21 cellular contexts compared by ENCODE assay signal in genomic region chr22:35743466-35743865, GRCh38. TPM values are rescaled to one million over a fixed set of nuclear protein-coding genes. Genes with fewer than 3 reads are reported as not detected.
DNase-seq lines count a peak whose midpoint lies in the region; ATAC-seq and TF ChIP-seq lines count a peak whose summit lies in the region.
"Had no signal": no experiment of that assay in that cellular context is flagged by ENCODE, and none has a peak within 500 bp of the region (broad histone marks: within the 10 kb centered on the region; RNA-seq: fewer than 3 reads in every experiment).

No MANE protein-coding gene starts in this region.

- H3K4me1 ChIP-seq in heart left ventricle: peaks cover 0 to 68% (median 34%) of the 10 kb centered on the region in 12 donors
- H3K4me1 ChIP-seq in stomach: peaks cover 0 to 21% (median 10%) of the 10 kb centered on the region in 4 donors

- no peaks in the 10 kb centered on the region for H3K9me3 ChIP-seq in heart left ventricle
- H3K9me3 ChIP-seq in SK-N-MC (ENCODE audit: low read depth, low read length): no peaks in the 10 kb centered on the region
- no peaks in the 10 kb centered on the region for H3K9me3 ChIP-seq in stomach
- H3K9me3 ChIP-seq: ovary had no signal

- 62 to 74% (median 72%) methylated on average over 5 of the region's 5 CpGs for WGBS in heart left ventricle, 4 donors
- 70 to 85% (median 81%) methylated on average over 5 of the region's 5 CpGs for WGBS in stomach, 5 donors

- H3K27me3 ChIP-seq in heart left ventricle (no peaks in the 10 kb centered on the region), stomach (no peaks in the 10 kb centered on the region)
- H3K27me3 ChIP-seq: ovary had no signal

- no peak for TF ChIP-seq EP300 in stomach (IDR thresholded peaks at IDR 0.05)

- TF ChIP-seq POLR2A in heart left ventricle (IDR thresholded peaks at IDR 0.05) (no peak), stomach (IDR thresholded peaks at IDR 0.05) (no peak)

- ATAC-seq in heart left ventricle: no peak
- ATAC-seq in left ventricle myocardium superior: no peak
- ATAC-seq in stimulated activated naive CD8-positive, alpha-beta T cell treated with anti-CD3 and anti-CD28 coated beads, Interleukin-15, Interleukin-2, amounts not matched to agents 100 U/mL and 50 U/mL, for 24 hours: no peak
- no peak for ATAC-seq in HG03521 (IDR thresholded peaks at IDR 0.05; ENCODE audit: unreplicated experiment)
- ATAC-seq: naive thymus-derived CD4-positive, alpha-beta T cell had no signal

- H3K4me3 ChIP-seq in heart left ventricle (no peak overlapping the region), SK-N-MC (peak overlapping the region; percentile 21; the same call in 1 of the 2 replicates), fibroblast of villous mesenchyme (ENCODE audit: low read depth, low read length) (no peak overlapping the region), stomach (no peak overlapping the region)
- H3K4me3 ChIP-seq: ovary, skin epidermis had no signal

- no peak for DNase-seq in heart left ventricle
- DNase-seq in left ventricle myocardium superior: no peak
- DNase-seq in SK-N-MC (ENCODE audit: low read depth, low spot score): no peak
- peak; percentile 41 for DNase-seq in fibroblast of villous mesenchyme (ENCODE audit: low read depth)
- no peak for DNase-seq in stomach
- no peak for DNase-seq in stimulated activated naive CD8-positive, alpha-beta T cell treated with anti-CD3 and anti-CD28 coated beads, Interleukin-15, Interleukin-2, amounts not matched to agents 100 U/mL and 50 U/mL, for 24 hours
- no peak for DNase-seq in activated CD4-positive, alpha-beta T cell treated with anti-CD3 and anti-CD28 coated beads, Interleukin-2, amount 50 U/mL, for 4 hours
- DNase-seq: activated CD4-positive, alpha-beta T cell treated with anti-CD3 and anti-CD28 coated beads, Interleukin-2, amount 50 U/mL, for 1 hour; activated gamma-delta T cell; effector CD4-positive, alpha-beta T cell; naive thymus-derived CD4-positive, alpha-beta T cell; NCI-H2029 treated with DMSO at 0.1 percent for 48 hours; NCI-H446; ovary; RPMI8226; stimulated activated CD4-positive, alpha-beta T cell treated with anti-CD3 and anti-CD28 coated beads, Interleukin-4, amount 100 ng/mL, for 1 hour; T-helper 1 cell had no signal

- intact Hi-C loops in heart left ventricle (cut with DNase I) (loop anchor here in 5 of 10 donors (5.0 to 10.0 kb wide), 5 partner anchors 111 to 179 kb away; no protein-coding TSS in a partner anchor), left ventricle myocardium superior (cut with micrococcal nuclease) (no loop called here), stomach (cut with DNase I; ENCODE audit: low total_unique reads) (no loop called here)

- H3K9ac ChIP-seq in SK-N-MC (ENCODE audit: insufficient read length): peak overlapping the region; percentile 27

- TF ChIP-seq CTCF in heart left ventricle (IDR thresholded peaks at IDR 0.05): no peak
- no peak for TF ChIP-seq CTCF in fibroblast of villous mesenchyme (IDR thresholded peaks at IDR 0.05; ENCODE audit: insufficient read depth, low read depth, low read length)
- no peak for TF ChIP-seq CTCF in stomach (IDR thresholded peaks at IDR 0.05)

- H3K27ac ChIP-seq in heart left ventricle (peak overlapping the region in 8 of 12 donors; percentile 11 to 79 (median 44)), SK-N-MC (peak overlapping the region; percentile 82), stomach (peak overlapping the region in 3 of 5 donors; percentile 24 to 58 (median 57))
- H3K27ac ChIP-seq: ovary had no signal

- H3K36me3 ChIP-seq in heart left ventricle: peaks cover 0 to 67% (median 18%) of the 10 kb centered on the region in 9 donors
- H3K36me3 ChIP-seq in SK-N-MC (ENCODE audit: insufficient read depth, low read length): peaks cover 39% of the 10 kb centered on the region
- H3K36me3 ChIP-seq in stomach: peaks cover 5 to 62% (median 55%) of the 10 kb centered on the region in 4 donors
- H3K36me3 ChIP-seq: ovary had no signal

RNA-seq across cellular contexts. Expression of gene APOL5, which starts 25.8 kb away (rescaled TPM):
- total RNA-seq in heart left ventricle: not detected
- polyA plus RNA-seq in heart left ventricle: under 1 TPM; 0.07 to 0.11 TPM
- total RNA-seq in left ventricle myocardium superior: not detected
- total RNA-seq in fibroblast of villous mesenchyme: not detected in 2 replicates
- total RNA-seq in stomach: not detected
- not detected for polyA plus RNA-seq in stomach
- total RNA-seq: lung microvascular endothelial cell; naive thymus-derived CD4-positive, alpha-beta T cell; ovary had no signal
- polyA plus RNA-seq: CD14-positive monocyte; naive thymus-derived CD4-positive, alpha-beta T cell; ovary had no signal
